9 cellular contexts compared by ENCODE assay signal in the genomic region with DNA sequence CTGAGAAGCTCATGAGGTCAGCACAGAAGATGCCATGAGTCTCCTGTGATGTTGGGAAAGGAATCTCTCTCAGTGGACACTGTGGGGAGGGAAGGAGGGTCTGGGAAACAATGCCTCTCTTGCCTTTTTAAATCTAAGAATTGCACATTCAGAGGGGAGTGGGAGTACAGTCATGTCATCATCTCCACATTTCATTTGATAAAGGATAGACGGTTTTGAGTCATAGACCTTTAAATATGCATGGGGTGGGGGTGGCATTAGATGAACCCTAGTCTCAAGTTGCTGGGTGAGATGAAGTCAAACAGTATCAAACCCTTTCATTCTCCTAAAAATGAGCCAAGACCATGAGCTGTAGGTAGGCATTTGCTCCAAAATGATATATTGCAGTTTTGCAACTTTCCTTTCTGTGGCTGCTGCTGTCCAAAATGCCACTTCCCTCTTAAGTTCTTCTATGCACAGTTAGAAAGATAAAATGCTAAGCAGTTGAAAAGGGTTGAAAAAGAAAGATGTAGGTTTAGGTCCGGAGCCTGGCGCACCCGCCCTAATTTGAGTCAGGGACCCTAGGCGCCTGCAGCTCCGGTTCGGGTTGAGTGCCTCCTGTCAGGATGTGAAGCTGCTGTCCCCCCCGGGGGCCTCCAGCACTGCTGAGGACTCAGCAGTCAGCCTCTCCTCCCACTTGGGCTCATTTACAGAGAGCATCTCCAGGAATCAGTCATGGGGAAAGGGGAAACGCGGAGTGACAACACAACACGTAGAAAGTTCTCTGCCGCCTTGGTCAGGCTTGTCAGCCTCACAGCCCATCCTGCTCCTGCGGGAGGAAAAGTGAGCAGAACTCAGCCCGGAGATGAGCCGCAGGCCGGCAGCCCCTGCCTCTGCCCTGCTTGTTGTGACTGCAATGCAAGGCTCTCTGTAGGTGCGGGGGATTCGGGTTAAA.
A peak's percentile ranks its signal among the peaks of the same experiment; 100 is the strongest.
DNase-seq lines count a peak whose midpoint lies in the region; ATAC-seq and TF ChIP-seq lines count a peak whose summit lies in the region.
"Had no signal": no experiment of that assay in that cellular context is flagged by ENCODE, and none has a peak within 500 bp of the region (broad histone marks: within the 10 kb centered on the region; RNA-seq: fewer than 3 reads in every experiment).

No MANE protein-coding gene starts in this region.

- no peaks in the 10 kb centered on the region for H3K36me3 ChIP-seq in HEK293 (ENCODE audit: control insufficient read depth in 2 of 2, insufficient read depth in 1 of 2, low read length in 2 of 2)
- H3K36me3 ChIP-seq in transverse colon = no peaks in the 10 kb centered on the region

- no peak for TF ChIP-seq EP300 in transverse colon (IDR thresholded peaks at IDR 0.05; ENCODE audit: low read depth)

- no peaks in the 10 kb centered on the region for H3K27me3 ChIP-seq in transverse colon

- no peak overlapping the region for H3K4me3 ChIP-seq in HEK293 (ENCODE audit: low read depth, low read length)
- peak overlapping the region in 3 of 4 donors; percentile 14 to 35 (median 29) for H3K4me3 ChIP-seq in transverse colon

- in situ Hi-C loops in transverse colon (cut with MboI; ENCODE audit: low pct_ligation_motif_present in 1 of 4, low pct_unique_long_range_greater_than_20kb in 1 of 4, low sequenced_read_pairs in 3 of 4) = no loop called here

- H3K9me3 Mint-ChIP-seq in CD14-positive monocyte (no peaks in the 10 kb centered on the region), HFFc6 (no peaks in the 10 kb centered on the region)
- H3K9me3 Mint-ChIP-seq in central memory CD8-positive, alpha-beta T cell = no peaks in the 10 kb centered on the region
- no peaks in the 10 kb centered on the region for H3K9me3 Mint-ChIP-seq in naive thymus-derived CD8-positive, alpha-beta T cell

- TF ChIP-seq POLR2A in transverse colon (IDR thresholded peaks at IDR 0.05) = no peak

- intact Hi-C loops in CD14-positive monocyte (cut with micrococcal nuclease) = no loop called here
- intact Hi-C loops in transverse colon (cut with DNase I; ENCODE audit: low total_unique reads) = no loop called here

- ATAC-seq in central memory CD8-positive, alpha-beta T cell (replicated peaks; ENCODE audit: extremely low read depth, poor library complexity, severe bottlenecking) = peak; percentile 57
- ATAC-seq in naive thymus-derived CD8-positive, alpha-beta T cell = peak; percentile 74 to 83

- no peak overlapping the region for H3K27ac ChIP-seq in HEK293 (ENCODE audit: extremely low read depth, low read depth, low read length)
- H3K27ac ChIP-seq in transverse colon = peak overlapping the region; percentile 39 to 66 (median 54)

- DNase-seq in CD14-positive monocyte (ENCODE audit: low spot score) (peak; percentile 55), T-helper 22 cell (ENCODE audit: low read depth) (peak; percentile 0), transverse colon (peak; percentile 16), HFFc6 (no peak), NCI-H82 (lab: John Stamatoyannopoulos, UW) (no peak)
- DNase-seq in central memory CD8-positive, alpha-beta T cell (ENCODE audit: low spot score in 2 of 2) = peak in 1 of 2 donors; percentile 10
- DNase-seq in naive thymus-derived CD8-positive, alpha-beta T cell = peak in 9 of 10 donors; percentile 11 to 65 (median 35)

- H3K27me3 Mint-ChIP-seq in CD14-positive monocyte (ENCODE audit: low read depth in 3 of 3) = peaks cover 0 to 1% (median 0%) of the 10 kb centered on the region in 3 donors
- H3K27me3 Mint-ChIP-seq in central memory CD8-positive, alpha-beta T cell = no peaks in the 10 kb centered on the region
- H3K27me3 Mint-ChIP-seq in naive thymus-derived CD8-positive, alpha-beta T cell = no peaks in the 10 kb centered on the region
- H3K27me3 Mint-ChIP-seq in HFFc6 (ENCODE audit: insufficient read depth) = no peaks in the 10 kb centered on the region

- peak overlapping the region; percentile 81 to 91 for H3K4me3 Mint-ChIP-seq in CD14-positive monocyte
- H3K4me3 Mint-ChIP-seq in central memory CD8-positive, alpha-beta T cell = peak overlapping the region; percentile 79
- H3K4me3 Mint-ChIP-seq in naive thymus-derived CD8-positive, alpha-beta T cell = peak overlapping the region; percentile 81 to 92 (median 88)
- no peak overlapping the region for H3K4me3 Mint-ChIP-seq in HFFc6
- H3K4me3 Mint-ChIP-seq: brain had no signal

- H3K4me1 Mint-ChIP-seq in CD14-positive monocyte (peaks cover 53% of the 10 kb centered on the region), HFFc6 (ENCODE audit: low read depth) (peaks cover 42% of the 10 kb centered on the region)
- peaks cover 33% of the 10 kb centered on the region for H3K4me1 Mint-ChIP-seq in central memory CD8-positive, alpha-beta T cell
- H3K4me1 Mint-ChIP-seq in naive thymus-derived CD8-positive, alpha-beta T cell = peaks cover 23 to 57% (median 47%) of the 10 kb centered on the region in 4 donors
- H3K4me1 Mint-ChIP-seq: brain had no signal

- TF ChIP-seq CTCF in CD14-positive monocyte (IDR thresholded peaks at IDR 0.05) (no peak), HEK293 (tag by site-specific recombination; IDR thresholded peaks at IDR 0.05) (no peak), transverse colon (IDR thresholded peaks at IDR 0.05) (no peak), HFFc6 (IDR thresholded peaks at IDR 0.05) (no peak)

- 46% methylated on average over 18 of the region's 18 CpGs; no CpG with 5 or more reads in 1 of the 2 donors for WGBS in transverse colon (ENCODE audit: low coverage in 1 of 2), 2 donors

- CTCF ChIA-PET in HEK293 (lab: Yijun Ruan, JAX) = no interaction called here

- H3K27ac Mint-ChIP-seq in CD14-positive monocyte = peak overlapping the region; percentile 89 to 94 (median 93)
- peak overlapping the region; percentile 90 for H3K27ac Mint-ChIP-seq in central memory CD8-positive, alpha-beta T cell (ENCODE audit: low read depth)
- H3K27ac Mint-ChIP-seq in naive thymus-derived CD8-positive, alpha-beta T cell = peak overlapping the region; percentile 90 to 98 (median 96)
- H3K27ac Mint-ChIP-seq in HFFc6 = no peak overlapping the region
- H3K27ac Mint-ChIP-seq: brain had no signal

- H3K36me3 Mint-ChIP-seq in CD14-positive monocyte (no peaks in the 10 kb centered on the region), HFFc6 (ENCODE audit: low read depth) (no peaks in the 10 kb centered on the region)
- no peaks in the 10 kb centered on the region for H3K36me3 Mint-ChIP-seq in central memory CD8-positive, alpha-beta T cell (ENCODE audit: insufficient read depth)
- H3K36me3 Mint-ChIP-seq in naive thymus-derived CD8-positive, alpha-beta T cell = no peaks in the 10 kb centered on the region
- H3K36me3 Mint-ChIP-seq: brain had no signal

- POLR2A ChIA-PET in HEK293 (lab: Yijun Ruan, JAX) = no interaction called here
- POLR2A ChIA-PET in naive thymus-derived CD8-positive, alpha-beta T cell (lab: Charles Lee) = interaction anchor here (1.0 to 2.7 kb wide), 2 partner anchors 24 to 89 kb away, joined by 3 to 15 read pairs; no protein-coding TSS in a partner anchor

- no peaks in the 10 kb centered on the region for H3K4me1 ChIP-seq in HEK293 (ENCODE audit: control insufficient read depth, insufficient read depth, low read length)
- peaks cover 0 to 14% (median 0%) of the 10 kb centered on the region in 4 donors for H3K4me1 ChIP-seq in transverse colon

- H3K9me3 ChIP-seq in HEK293 (ENCODE audit: control insufficient read depth, insufficient read depth, low read depth, low read length) (no peaks in the 10 kb centered on the region), transverse colon (no peaks in the 10 kb centered on the region)

TF ChIP-seq in HEK293, 187 proteins besides CTCF, POLR2A, EP300 and RAD21:
- TF ChIP-seq ZIC2 (tag by site-specific recombination; IDR thresholded peaks at IDR 0.05) = 0 out of 2 replicates have a peak, but pooled peaks have one; percentile 7
- TF ChIP-seq, protein P1, sequence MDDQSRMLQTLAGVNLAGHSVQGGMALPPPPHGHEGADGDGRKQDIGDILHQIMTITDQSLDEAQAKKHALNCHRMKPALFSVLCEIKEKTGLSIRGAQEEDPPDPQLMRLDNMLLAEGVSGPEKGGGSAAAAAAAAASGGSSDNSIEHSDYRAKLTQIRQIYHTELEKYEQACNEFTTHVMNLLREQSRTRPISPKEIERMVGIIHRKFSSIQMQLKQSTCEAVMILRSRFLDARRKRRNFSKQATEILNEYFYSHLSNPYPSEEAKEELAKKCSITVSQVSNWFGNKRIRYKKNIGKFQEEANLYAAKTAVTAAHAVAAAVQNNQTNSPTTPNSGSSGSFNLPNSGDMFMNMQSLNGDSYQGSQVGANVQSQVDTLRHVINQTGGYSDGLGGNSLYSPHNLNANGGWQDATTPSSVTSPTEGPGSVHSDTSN (CRISPR knock-in tag; IDR thresholded peaks at IDR 0.05) = no peak

Comparison
In these comparisons a context has a peak if more than half of its experiments do, and no peak if none do; other contexts are left out.
1. DNase-seq: peak in CD14-positive monocyte (single experiment), T-helper 22 cell (single experiment), naive thymus-derived CD8-positive, alpha-beta T cell (9 of 10) and transverse colon (single experiment); none in HFFc6 (single experiment) and NCI-H82 (single experiment).